In genomic region chr10:60385399-60385738, GRCh38 we compare ENCODE assay signal across 1 cellular context.
TF ChIP-seq lines count a peak whose summit lies in the region.

No MANE protein-coding gene starts in this region.

TF ChIP-seq in IMR-90, 13 proteins besides CTCF, POLR2A, EP300 and RAD21 (continued from another document):
- TF ChIP-seq ELK1 (IDR thresholded peaks at IDR 0.05; ENCODE audit: borderline replicate concordance, low read depth, low read length) = no peak
- TF ChIP-seq NFE2L2 (IDR thresholded peaks at IDR 0.05; ENCODE audit: low read depth, low read length) = no peak
- no peak for TF ChIP-seq RCOR1 (IDR thresholded peaks at IDR 0.05; ENCODE audit: insufficient replicate concordance, low read length)
- no peak for TF ChIP-seq BHLHE40 (IDR thresholded peaks at IDR 0.05; ENCODE audit: low read depth, low read length)
- TF ChIP-seq CHD1 (IDR thresholded peaks at IDR 0.05; ENCODE audit: low read depth, low read length) = no peak
- no peak for TF ChIP-seq MXI1 (IDR thresholded peaks at IDR 0.05; ENCODE audit: borderline replicate concordance, low read depth, low read length)
- TF ChIP-seq CEBPB (IDR thresholded peaks at IDR 0.05; ENCODE audit: low read depth, low read length) = no peak
- no peak for TF ChIP-seq MAFK (IDR thresholded peaks at IDR 0.05; ENCODE audit: low read depth, low read length)
